ENCODE assay signal across 8 cellular contexts in genomic region chr7:82810558-82811259, GRCh38.
A peak's percentile ranks its signal among the peaks of the same experiment; 100 is the strongest.
DNase-seq lines count a peak whose midpoint lies in the region; ATAC-seq and TF ChIP-seq lines count a peak whose summit lies in the region.

No MANE protein-coding gene starts in this region.

- ATAC-seq in GM21528 (IDR thresholded peaks at IDR 0.05; ENCODE audit: low FRiP score, unreplicated experiment) (peak; percentile 79), HG03457 (IDR thresholded peaks at IDR 0.05; ENCODE audit: unreplicated experiment) (no peak), gastrocnemius medialis (no peak)

- H3K4me1 ChIP-seq in KMS-11 (ENCODE audit: low read depth, poor library complexity, severe bottlenecking): no peaks in the 10 kb centered on the region
- H3K4me1 ChIP-seq in endodermal cell (ENCODE audit: control insufficient read depth, insufficient read depth, low read length): no peaks in the 10 kb centered on the region
- H3K4me1 ChIP-seq in neural progenitor cell: peaks cover 2% of the 10 kb centered on the region
- no peaks in the 10 kb centered on the region for H3K4me1 ChIP-seq in gastrocnemius medialis

- H3K27ac ChIP-seq in KMS-11 (no peak overlapping the region), endodermal cell (ENCODE audit: low read depth, low read length) (no peak overlapping the region), neural progenitor cell (no peak overlapping the region), gastrocnemius medialis (no peak overlapping the region)

- H3K27ac Mint-ChIP-seq in endodermal cell: no peak overlapping the region
- no peak overlapping the region for H3K27ac Mint-ChIP-seq in neural progenitor cell

- TF ChIP-seq POLR2A in gastrocnemius medialis (IDR thresholded peaks at IDR 0.05): no peak

- 43 to 100% methylated on average over 1 to 4 of the region's 4 CpGs for WGBS in endodermal cell (ENCODE audit: insufficient coverage in 1 of 2, insufficient read length in 1 of 2), 2 experiments

- intact Hi-C loops in gastrocnemius medialis (cut with DNase I; ENCODE audit: low total_unique reads): no loop called here

- H4K20me1 ChIP-seq in KMS-11 (ENCODE audit: insufficient read depth) (no peaks in the 10 kb centered on the region), neural progenitor cell (ENCODE audit: low read depth) (no peaks in the 10 kb centered on the region)

- H3K9ac ChIP-seq in KMS-11 (no peak overlapping the region), endodermal cell (ENCODE audit: extremely low read depth, low read length, poor library complexity, severe bottlenecking) (no peak overlapping the region), neural progenitor cell (no peak overlapping the region)

- H3K36me3 Mint-ChIP-seq in endodermal cell (ENCODE audit: low read depth) (no peaks in the 10 kb centered on the region), neural progenitor cell (no peaks in the 10 kb centered on the region)

- DNase-seq in EH (ENCODE audit: low read depth): peak; percentile 88
- peak; percentile 83 for DNase-seq in OCI-M1 (lab: John Stamatoyannopoulos, UW)
- no peak for DNase-seq in endodermal cell
- DNase-seq in neural progenitor cell (ENCODE audit: low spot score): peak; percentile 78
- no peak for DNase-seq in gastrocnemius medialis

- H3K79me2 ChIP-seq in KMS-11 (ENCODE audit: insufficient read depth, low read depth) (no peaks in the 10 kb centered on the region), neural progenitor cell (ENCODE audit: low read depth) (no peaks in the 10 kb centered on the region)

- in situ Hi-C loops in gastrocnemius medialis (cut with MboI; ENCODE audit: low sequenced_read_pairs in 4 of 4): no loop called here

- H3K36me3 ChIP-seq in KMS-11 (ENCODE audit: insufficient read depth) (no peaks in the 10 kb centered on the region), endodermal cell (ENCODE audit: control insufficient read depth, insufficient read depth, low read length) (no peaks in the 10 kb centered on the region), neural progenitor cell (no peaks in the 10 kb centered on the region), gastrocnemius medialis (no peaks in the 10 kb centered on the region)

- H3K9me3 ChIP-seq in endodermal cell (ENCODE audit: control insufficient read depth, low read length) (no peaks in the 10 kb centered on the region), neural progenitor cell (ENCODE audit: low read depth) (no peaks in the 10 kb centered on the region), gastrocnemius medialis (no peaks in the 10 kb centered on the region)

- H3K4me2 ChIP-seq in KMS-11 (no peak overlapping the region), neural progenitor cell (no peak overlapping the region)

- H2AFZ ChIP-seq in KMS-11 (ENCODE audit: low read depth) (no peak overlapping the region), neural progenitor cell (replicated peaks) (no peak overlapping the region)

- H3K4me1 Mint-ChIP-seq in endodermal cell (no peaks in the 10 kb centered on the region), neural progenitor cell (no peaks in the 10 kb centered on the region)

- TF ChIP-seq CTCF in KMS-11 (conservative IDR thresholded peaks at IDR 0.05; ENCODE audit: low read depth, low read length): peak; percentile 80
- peak; percentile 83 for TF ChIP-seq CTCF in endodermal cell (conservative IDR thresholded peaks at IDR 0.05)
- peak; percentile 83 for TF ChIP-seq CTCF in neural progenitor cell (IDR thresholded peaks at IDR 0.05)
- TF ChIP-seq CTCF in gastrocnemius medialis (IDR thresholded peaks at IDR 0.05 in 4 of 5, conservative IDR thresholded peaks at IDR 0.05 in 1 of 5): peak in 1 of 5 experiments; percentile 6

- no peaks in the 10 kb centered on the region for H3K27me3 ChIP-seq in KMS-11 (ENCODE audit: insufficient read depth, low read depth)
- H3K27me3 ChIP-seq in endodermal cell (ENCODE audit: control insufficient read depth, insufficient read depth, low read length, poor library complexity, severe bottlenecking): no peaks in the 10 kb centered on the region
- no peaks in the 10 kb centered on the region for H3K27me3 ChIP-seq in neural progenitor cell
- no peaks in the 10 kb centered on the region for H3K27me3 ChIP-seq in gastrocnemius medialis

- H3F3A ChIP-seq in neural progenitor cell (ENCODE audit: low read depth): no peaks in the 10 kb centered on the region

- no peaks in the 10 kb centered on the region for H3K27me3 Mint-ChIP-seq in endodermal cell (ENCODE audit: insufficient read depth)
- H3K27me3 Mint-ChIP-seq in neural progenitor cell (ENCODE audit: insufficient read depth, low read depth): no peaks in the 10 kb centered on the region

- H3K4me3 Mint-ChIP-seq in endodermal cell (no peak overlapping the region), neural progenitor cell (no peak overlapping the region)

- H3K9me3 Mint-ChIP-seq in endodermal cell (no peaks in the 10 kb centered on the region), neural progenitor cell (no peaks in the 10 kb centered on the region)

- H3K4me3 ChIP-seq in KMS-11 (IDR thresholded peaks at IDR 0.05; ENCODE audit: insufficient read depth, low read depth, low read length) (no peak overlapping the region), endodermal cell (ENCODE audit: low read length) (no peak overlapping the region), neural progenitor cell (no peak overlapping the region), gastrocnemius medialis (no peak overlapping the region)

Comparison
In these comparisons a context has a peak if more than half of its experiments do, and no peak if none do; other contexts are left out.
1. DNase-seq: peak in EH (single experiment), OCI-M1 (single experiment) and neural progenitor cell (single experiment); none in endodermal cell (single experiment) and gastrocnemius medialis (0 of 2).